In the genomic region with DNA sequence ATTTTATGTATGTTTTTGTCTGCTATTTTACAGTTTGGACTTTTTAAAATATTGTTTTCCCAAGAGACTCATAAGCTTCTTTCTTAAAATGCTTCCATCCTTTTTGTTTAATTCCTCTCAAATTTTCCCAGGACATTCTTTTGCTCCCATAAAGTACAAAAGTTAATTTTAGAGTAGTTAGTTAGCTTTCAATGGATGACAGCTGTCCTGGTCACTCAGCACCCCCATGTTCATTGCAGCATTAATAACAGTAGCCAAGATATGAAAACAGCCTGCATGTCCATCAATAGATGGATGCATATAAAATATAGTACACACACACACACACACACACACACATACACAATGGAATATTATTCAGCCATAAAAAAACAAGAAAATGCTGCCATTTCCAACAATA, we compare ENCODE assay signal across 29 cellular contexts.
"Had no signal": no experiment of that assay in that cellular context is flagged by ENCODE, and none has a peak within 500 bp of the region (broad histone marks: within the 10 kb centered on the region; RNA-seq: fewer than 3 reads in every experiment).

No MANE protein-coding gene starts in this region.

- H3K4me3 ChIP-seq: right lobe of liver, skin epidermis, thyroid gland had no signal

- H3K4me2 ChIP-seq: SK-N-SH had no signal

- H3K9ac ChIP-seq: SK-N-SH had no signal

- H3K27ac ChIP-seq: brain microvascular endothelial cell, right lobe of liver, thyroid gland, upper lobe of left lung, VCaP had no signal

- H3K4me1 ChIP-seq: right lobe of liver, thyroid gland, upper lobe of left lung had no signal

- DNase-seq: activated CD4-positive, alpha-beta T cell treated with anti-CD3 and anti-CD28 coated beads for 4 hours; activated CD4-positive, alpha-beta T cell treated with anti-CD3 and anti-CD28 coated beads, Interleukin-2, amount 50 U/mL, for 48 hours; activated CD8-positive, alpha-beta memory T cell treated with anti-CD3 and anti-CD28 coated beads for 24 hours; activated gamma-delta T cell; activated naive CD4-positive, alpha-beta T cell treated with anti-CD3 and anti-CD28 coated beads, Interleukin-2, amount 10 ng/mL, durations not matched to agents 7 days and 5 days; activated naive CD8-positive, alpha-beta T cell treated with anti-CD3 and anti-CD28 coated beads, Interleukin-2, amount 10 ng/mL, durations not matched to agents 7 days and 5 days; amniotic stem cell; brain microvascular endothelial cell; caudate nucleus; effector CD4-positive, alpha-beta T cell; erythroblast; left ventricle myocardium superior; naive thymus-derived CD8-positive, alpha-beta T cell; right lobe of liver; SK-N-SH; stimulated activated CD4-positive, alpha-beta T cell treated with anti-CD3 and anti-CD28 coated beads, Interleukin-1b, Interleukin-23, amount 100 ng/mL, for 48 hours; stimulated activated CD4-positive, alpha-beta T cell treated with anti-CD3 and anti-CD28 coated beads, Interleukin-4, amount 100 ng/mL, for 4 hours; stimulated activated CD8-positive, alpha-beta memory T cell treated with anti-CD3 and anti-CD28 coated beads, Interleukin-4, amount 100 ng/mL, for 48 hours; stimulated activated naive CD8-positive, alpha-beta T cell treated with anti-CD3 and anti-CD28 coated beads, Interleukin-15, amount 100 ng/mL, for 72 hours; substantia nigra; SW 1271; T-helper 9 cell; thyroid gland; upper lobe of left lung had no signal

- H3K27me3 ChIP-seq: brain microvascular endothelial cell, right lobe of liver, thyroid gland, upper lobe of left lung had no signal

- FAIRE-seq: astrocyte, islet of Langerhans had no signal

- H3K36me3 ChIP-seq: brain microvascular endothelial cell, thyroid gland, upper lobe of left lung had no signal

- ATAC-seq: left ventricle myocardium superior; naive thymus-derived CD8-positive, alpha-beta T cell; right lobe of liver; stimulated activated memory B cell treated with anti-CD40 and anti-IgM and Interleukin-4, amounts not matched to agents 10 μg/mL and 1 μg/mL and 100 μg/mL, for 72 hours; stimulated activated naive CD8-positive, alpha-beta T cell treated with anti-CD3 and anti-CD28 coated beads, Interleukin-15, amount 100 ng/mL, for 72 hours had no signal

- H3K9me3 ChIP-seq: right lobe of liver, SK-N-SH, thyroid gland, upper lobe of left lung had no signal
